9 cellular contexts compared by ENCODE assay signal in genomic region chr10:118832242-118832651, GRCh38.
DNase-seq lines count a peak whose midpoint lies in the region; TF ChIP-seq lines count a peak whose summit lies in the region.
"Had no signal": no experiment of that assay in that cellular context is flagged by ENCODE, and none has a peak within 500 bp of the region (broad histone marks: within the 10 kb centered on the region; RNA-seq: fewer than 3 reads in every experiment).

No MANE protein-coding gene starts in this region.

- H2AFZ ChIP-seq in parathyroid adenoma: peak overlapping the region; percentile 53

- no peaks in the 10 kb centered on the region for H3K4me1 ChIP-seq in parathyroid adenoma

- H3K4me3 Mint-ChIP-seq in immature natural killer cell: peak overlapping the region in 1 of 5 donors; percentile 30

- no peaks in the 10 kb centered on the region for H3K79me2 ChIP-seq in parathyroid adenoma

- H3K36me3 Mint-ChIP-seq in immature natural killer cell: no peaks in the 10 kb centered on the region

- H3K27me3 ChIP-seq in parathyroid adenoma (ENCODE audit: control insufficient read depth, insufficient read depth, low read length): no peaks in the 10 kb centered on the region

- DNase-seq in EH (ENCODE audit: low read depth) (peak; percentile 38), RPMI8226 (peak; percentile 12), globus pallidus (ENCODE audit: low spot score) (peak; percentile 28), immature natural killer cell (no peak), H4 (ENCODE audit: low spot score) (no peak), cerebellar nuclear complex (lab: John Stamatoyannopoulos, UW) (no peak)
- DNase-seq in activated effector memory CD4-positive, alpha-beta T cell treated with Interleukin-2 at 50 U/mL for 16 hours: no peak
- DNase-seq: activated gamma-delta T cell treated with Interleukin-2 at 50 U/mL for 16 hours had no signal

- H3K9ac ChIP-seq in parathyroid adenoma: no peak overlapping the region

- H3K27me3 Mint-ChIP-seq in immature natural killer cell (ENCODE audit: low read depth in 3 of 3): peaks cover 0 to 8% (median 3%) of the 10 kb centered on the region in 3 donors

- H3K9me3 ChIP-seq in parathyroid adenoma (ENCODE audit: control insufficient read depth, low read length): no peaks in the 10 kb centered on the region

- H3K27ac Mint-ChIP-seq in immature natural killer cell: no peak overlapping the region

- no peak for TF ChIP-seq CTCF in parathyroid adenoma (IDR thresholded peaks at IDR 0.05)

- peaks cover 0 to 4% of the 10 kb centered on the region in 2 donors for H3K4me1 Mint-ChIP-seq in immature natural killer cell

- H3K27ac ChIP-seq in parathyroid adenoma: no peak overlapping the region

- H3K4me2 ChIP-seq in parathyroid adenoma (ENCODE audit: low read length): no peak overlapping the region

- no peak overlapping the region for H3K4me3 ChIP-seq in parathyroid adenoma (ENCODE audit: low read depth, low read length)

- no peaks in the 10 kb centered on the region for H3K9me3 Mint-ChIP-seq in immature natural killer cell

- H3K36me3 ChIP-seq in parathyroid adenoma (ENCODE audit: control insufficient read depth, insufficient read depth, low read length): no peaks in the 10 kb centered on the region

Comparison
In these comparisons a context has a peak if more than half of its experiments do, and no peak if none do; other contexts are left out.
1. DNase-seq: peak in EH (single experiment), RPMI8226 (single experiment) and globus pallidus (single experiment); none in immature natural killer cell (0 of 3), H4 (single experiment), activated effector memory CD4-positive, alpha-beta T cell treated with Interleukin-2 at 50 U/mL for 16 hours (single experiment) and cerebellar nuclear complex (0 of 2).